In the genomic region with DNA sequence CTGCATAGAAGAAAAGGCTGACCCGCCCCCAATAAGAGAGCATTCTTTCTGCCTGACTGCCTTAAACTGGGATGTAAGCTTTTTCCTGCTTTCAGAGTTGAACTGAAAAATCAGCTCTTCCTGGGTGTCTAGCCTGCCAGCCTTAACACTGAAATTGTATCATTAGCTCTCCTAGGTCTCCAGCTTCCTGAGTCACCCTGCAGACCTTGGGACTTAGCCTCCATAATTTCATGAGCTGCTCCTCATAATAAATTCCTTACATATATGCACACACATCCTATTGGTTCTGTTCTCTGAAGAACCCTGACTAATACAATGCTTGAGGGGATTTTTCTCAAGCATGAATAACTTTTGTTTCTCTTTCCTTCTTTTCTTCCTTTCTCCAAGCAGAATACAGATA, we compare ENCODE assay signal across 31 cellular contexts.
A peak's percentile ranks its signal among the peaks of the same experiment; 100 is the strongest.
DNase-seq lines count a peak whose midpoint lies in the region; ATAC-seq and TF ChIP-seq lines count a peak whose summit lies in the region.
"Had no signal": no experiment of that assay in that cellular context is flagged by ENCODE, and none has a peak within 500 bp of the region (broad histone marks: within the 10 kb centered on the region; RNA-seq: fewer than 3 reads in every experiment).

No MANE protein-coding gene starts in this region.

- no peak for TF ChIP-seq EP300 in stomach (IDR thresholded peaks at IDR 0.05)

- TF ChIP-seq POLR2A in stomach (IDR thresholded peaks at IDR 0.05): no peak

- H3K4me1 ChIP-seq in stomach: no peaks in the 10 kb centered on the region
- H3K4me1 ChIP-seq: BLaER1, Caco-2, colonic mucosa had no signal

- no peaks in the 10 kb centered on the region for H3K9me3 Mint-ChIP-seq in activated CD8-positive, alpha-beta memory T cell treated with anti-CD3 and anti-CD28 coated beads, Interleukin-2, amount 10 ng/mL, durations not matched to agents 7 days and 5 days (ENCODE audit: low read depth)
- H3K9me3 Mint-ChIP-seq in chondrocyte (ENCODE audit: low read depth): no peaks in the 10 kb centered on the region
- H3K9me3 Mint-ChIP-seq: activated CD4-positive, alpha-beta memory T cell treated with anti-CD3 and anti-CD28 coated beads for 36 hours; nephron; stimulated activated naive B cell treated with anti-CD40 and anti-IgM and Interleukin-4, amounts not matched to agents 10 μg/mL and 1 μg/mL and 100 μg/mL, for 72 hours had no signal

- no peak for ATAC-seq in activated CD8-positive, alpha-beta memory T cell treated with anti-CD3 and anti-CD28 coated beads, Interleukin-2, amount 10 ng/mL, durations not matched to agents 7 days and 5 days
- ATAC-seq: activated CD4-positive, CD25-positive, alpha-beta regulatory T cell treated with anti-CD3 and anti-CD28 coated beads, Interleukin-2, amount 50 U/mL, for 24 hours; left ventricle myocardium superior; right cardiac atrium had no signal

- TF ChIP-seq CTCF in epithelial cell of esophagus (IDR thresholded peaks at IDR 0.05; ENCODE audit: insufficient read depth, low read depth, low read length, missing control alignments) (no peak), stomach (IDR thresholded peaks at IDR 0.05) (no peak), chondrocyte (IDR thresholded peaks at IDR 0.05) (no peak)

- no peaks in the 10 kb centered on the region for H3K36me3 ChIP-seq in stomach
- H3K36me3 ChIP-seq: BLaER1, brain microvascular endothelial cell, colonic mucosa, ovary, thoracic aorta had no signal

- H3K27ac ChIP-seq in stomach: no peak overlapping the region
- H3K27ac ChIP-seq: BLaER1, brain microvascular endothelial cell, colonic mucosa, ovary, thoracic aorta had no signal

- H3K4me3 Mint-ChIP-seq in activated CD8-positive, alpha-beta memory T cell treated with anti-CD3 and anti-CD28 coated beads, Interleukin-2, amount 10 ng/mL, durations not matched to agents 7 days and 5 days: no peak overlapping the region
- H3K4me3 Mint-ChIP-seq in chondrocyte (ENCODE audit: unreplicated experiment): no peak overlapping the region
- H3K4me3 Mint-ChIP-seq: activated CD4-positive, alpha-beta memory T cell treated with anti-CD3 and anti-CD28 coated beads for 36 hours; nephron; stimulated activated naive B cell treated with anti-CD40 and anti-IgM and Interleukin-4, amounts not matched to agents 10 μg/mL and 1 μg/mL and 100 μg/mL, for 72 hours had no signal

- no peak overlapping the region for H3K27ac Mint-ChIP-seq in activated CD8-positive, alpha-beta memory T cell treated with anti-CD3 and anti-CD28 coated beads, Interleukin-2, amount 10 ng/mL, durations not matched to agents 7 days and 5 days
- H3K27ac Mint-ChIP-seq in chondrocyte (ENCODE audit: unreplicated experiment): no peak overlapping the region
- H3K27ac Mint-ChIP-seq: activated CD4-positive, alpha-beta memory T cell treated with anti-CD3 and anti-CD28 coated beads for 36 hours; nephron; stimulated activated naive B cell treated with anti-CD40 and anti-IgM and Interleukin-4, amounts not matched to agents 10 μg/mL and 1 μg/mL and 100 μg/mL, for 72 hours had no signal

- intact Hi-C loops in stomach (cut with DNase I; ENCODE audit: low total_unique reads): no loop called here

- peaks cover 50% of the 10 kb centered on the region for H3K27me3 Mint-ChIP-seq in activated CD8-positive, alpha-beta memory T cell treated with anti-CD3 and anti-CD28 coated beads, Interleukin-2, amount 10 ng/mL, durations not matched to agents 7 days and 5 days
- H3K27me3 Mint-ChIP-seq in chondrocyte (ENCODE audit: low read depth): no peaks in the 10 kb centered on the region

- no peaks in the 10 kb centered on the region for H3K27me3 ChIP-seq in stomach
- H3K27me3 ChIP-seq: BLaER1, brain microvascular endothelial cell, colonic mucosa, ovary had no signal

- H3K4me1 Mint-ChIP-seq in activated CD8-positive, alpha-beta memory T cell treated with anti-CD3 and anti-CD28 coated beads, Interleukin-2, amount 10 ng/mL, durations not matched to agents 7 days and 5 days: no peaks in the 10 kb centered on the region
- H3K4me1 Mint-ChIP-seq in chondrocyte (ENCODE audit: low read depth): peaks cover 15% of the 10 kb centered on the region
- H3K4me1 Mint-ChIP-seq: nephron; stimulated activated naive B cell treated with anti-CD40 and anti-IgM and Interleukin-4, amounts not matched to agents 10 μg/mL and 1 μg/mL and 100 μg/mL, for 72 hours had no signal

- 81 to 96% (median 90%) methylated on average over 1 of the region's 1 CpG for WGBS in stomach, 5 donors

- H3K9me3 ChIP-seq in stomach: no peaks in the 10 kb centered on the region
- H3K9me3 ChIP-seq: BLaER1, Caco-2, colonic mucosa, ovary, thoracic aorta had no signal

- CTCF ChIA-PET in activated CD8-positive, alpha-beta memory T cell treated with anti-CD3 and anti-CD28 coated beads, Interleukin-2, amount 10 ng/mL, durations not matched to agents 7 days and 5 days (lab: Charles Lee): interaction anchor here (0.6 to 3.3 kb wide), 6 partner anchors 18 to 248 kb away, joined by 3 to 40 read pairs (median 5); no protein-coding TSS in a partner anchor

- H3K4me3 ChIP-seq in epithelial cell of esophagus (ENCODE audit: low read length): no peak overlapping the region
- H3K4me3 ChIP-seq in stomach: no peak overlapping the region
- H3K4me3 ChIP-seq: BLaER1, colonic mucosa, ovary, thoracic aorta had no signal

- H3K36me3 Mint-ChIP-seq in activated CD8-positive, alpha-beta memory T cell treated with anti-CD3 and anti-CD28 coated beads, Interleukin-2, amount 10 ng/mL, durations not matched to agents 7 days and 5 days: no peaks in the 10 kb centered on the region
- H3K36me3 Mint-ChIP-seq in chondrocyte (ENCODE audit: low read depth): peaks cover 2% of the 10 kb centered on the region
- H3K36me3 Mint-ChIP-seq: activated CD4-positive, alpha-beta memory T cell treated with anti-CD3 and anti-CD28 coated beads for 36 hours; stimulated activated naive B cell treated with anti-CD40 and anti-IgM and Interleukin-4, amounts not matched to agents 10 μg/mL and 1 μg/mL and 100 μg/mL, for 72 hours had no signal

- DNase-seq in EL (peak; percentile 66), NCI-H226 (peak; percentile 49), epithelial cell of esophagus (ENCODE audit: low read depth) (peak; percentile 69), kidney tubule cell (ENCODE audit: low spot score) (peak; percentile 91), stomach (no peak), chondrocyte (ENCODE audit: low spot score) (no peak)
- DNase-seq in activated CD8-positive, alpha-beta memory T cell treated with anti-CD3 and anti-CD28 coated beads, Interleukin-2, amount 10 ng/mL, durations not matched to agents 7 days and 5 days: no peak
- DNase-seq in activated effector memory CD4-positive, alpha-beta T cell treated with anti-CD3 and anti-CD28 coated beads, Interleukin-2, amount 50 U/mL, for 16 hours: no peak
- DNase-seq: activated CD4-positive, alpha-beta memory T cell treated with anti-CD3 and anti-CD28 coated beads for 36 hours; activated effector memory CD4-positive, alpha-beta T cell treated with Interleukin-2 at 50 U/mL for 16 hours; activated T-cell treated with anti-CD3 and anti-CD28 coated beads for 4 hours; brain microvascular endothelial cell; Caco-2; colonic mucosa; effector memory CD4-positive, alpha-beta T cell; HCEC 1CT; Kasumi-1; left ventricle myocardium superior; midbrain; NCI-H1105 treated with DMSO at 0.1 percent for 48 hours; NCI-H2029 treated with DMSO at 0.1 percent for 48 hours; NCI-H82; ovary; right cardiac atrium; stimulated activated CD4-positive, alpha-beta T cell treated with anti-CD3 and anti-CD28 coated beads, Interleukin-12 subunit alpha, Interleukin-12 subunit beta, amount 100 ng/mL, for 4 hours; stimulated activated CD4-positive, alpha-beta T cell treated with anti-CD3 and anti-CD28 coated beads, Interleukin-4, amount 100 ng/mL, for 24 hours; stimulated activated naive B cell treated with anti-CD40 and anti-IgM and Interleukin-4, amounts not matched to agents 10 μg/mL and 1 μg/mL and 100 μg/mL, for 72 hours had no signal

Comparison
In these comparisons a context has a peak if more than half of its experiments do, and no peak if none do; other contexts are left out.
1. DNase-seq: peak in EL (single experiment), NCI-H226 (single experiment), epithelial cell of esophagus (single experiment) and kidney tubule cell (single experiment); none in stomach (single experiment), activated CD8-positive, alpha-beta memory T cell treated with anti-CD3 and anti-CD28 coated beads, Interleukin-2, amount 10 ng/mL, durations not matched to agents 7 days and 5 days (single experiment), activated effector memory CD4-positive, alpha-beta T cell treated with anti-CD3 and anti-CD28 coated beads, Interleukin-2, amount 50 U/mL, for 16 hours (single experiment) and chondrocyte (single experiment).